In the genomic region with DNA sequence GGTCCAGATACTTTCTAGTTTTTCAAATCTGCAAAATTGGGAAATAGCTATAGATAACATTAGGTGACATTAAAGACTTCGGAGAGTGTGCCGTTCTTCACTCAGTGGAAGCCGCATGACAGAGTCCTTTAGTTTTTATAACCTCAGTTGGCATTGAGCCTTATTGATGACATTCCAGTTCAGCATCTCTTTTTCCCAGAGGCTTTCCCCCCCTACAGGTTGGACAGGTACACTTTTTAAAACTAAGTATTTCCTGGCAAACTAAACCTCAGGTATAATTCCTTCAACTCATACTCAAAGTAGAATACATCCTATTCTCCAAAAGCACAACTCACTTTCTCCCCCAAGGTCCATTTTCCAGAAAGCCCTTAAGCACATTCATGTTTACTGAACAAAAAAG, we compare ENCODE assay signal across 17 cellular contexts. TPM values are rescaled to one million over a fixed set of nuclear protein-coding genes. Genes with fewer than 3 reads are reported as not detected.
"Had no signal": no experiment of that assay in that cellular context is flagged by ENCODE, and none has a peak within 500 bp of the region (broad histone marks: within the 10 kb centered on the region; RNA-seq: fewer than 3 reads in every experiment).

No MANE protein-coding gene starts in this region.

- DNase-seq: activated B cell treated with CpG ODN at 0.5 μM for 24 hours; activated CD4-positive, alpha-beta T cell treated with anti-CD3 and anti-CD28 coated beads, Interleukin-2, amount 10 ng/mL, durations not matched to agents 7 days and 5 days; activated CD8-positive, alpha-beta memory T cell treated with anti-CD3 and anti-CD28 coated beads for 24 hours; activated naive CD4-positive, alpha-beta T cell treated with Interleukin-2 at 50 U/mL for 16 hours; activated naive CD8-positive, alpha-beta T cell treated with anti-CD3 and anti-CD28 coated beads, Interleukin-2, amount 50 U/mL, for 24 hours; effector CD8-positive, alpha-beta T cell; kidney glomerular epithelial cell; nucleus accumbens; spleen; stimulated activated CD4-positive, alpha-beta T cell treated with anti-CD3 and anti-CD28 coated beads, Interleukin-2, amount 100 ng/mL, for 24 hours; stimulated activated naive B cell treated with anti-CD40 and anti-IgM and Interleukin-4, amounts not matched to agents 10 μg/mL and 1 μg/mL and 100 μg/mL, for 72 hours had no signal

- ATAC-seq: activated naive CD8-positive, alpha-beta T cell treated with anti-CD3 and anti-CD28 coated beads, Interleukin-2, amount 50 U/mL, for 24 hours; natural killer cell treated with Interleukin-12 subunit alpha and Interleukin-12 subunit beta and Interleukin-15 and Interleukin-18, amount 100 ng/mL, for 72 hours had no signal

- H3K36me3 ChIP-seq: vagina had no signal

- H3K9me3 ChIP-seq: gastroesophageal sphincter, spleen, vagina had no signal

- H3K27me3 ChIP-seq: gastroesophageal sphincter, spleen, vagina had no signal

- H3K27ac ChIP-seq: vagina had no signal

- H3K4me3 ChIP-seq: coronary artery, gastroesophageal sphincter, spleen, vagina had no signal

RNA-seq across cellular contexts. Expression of gene SLC46A2, which starts 58.7 kb away (rescaled TPM):
- total RNA-seq: activated B cell treated with CpG ODN at 0.5 μM for 24 hours; activated CD4-positive, alpha-beta T cell treated with anti-CD3 and anti-CD28 coated beads, Interleukin-2, amount 10 ng/mL, durations not matched to agents 7 days and 5 days; fibroblast of lung; natural killer cell treated with Interleukin-12 subunit alpha and Interleukin-12 subunit beta and Interleukin-15 and Interleukin-18, amount 100 ng/mL, for 72 hours; T-helper 1 cell treated with Interleukin-12 subunit alpha and Interleukin-12 subunit beta and Interleukin-4 antibody, amounts not matched to agents 30 ng/mL and 1 ng/mL, for 36 hours; vagina had no signal
